Comparison of ENCODE assay signal across 9 cellular contexts in the genomic region with DNA sequence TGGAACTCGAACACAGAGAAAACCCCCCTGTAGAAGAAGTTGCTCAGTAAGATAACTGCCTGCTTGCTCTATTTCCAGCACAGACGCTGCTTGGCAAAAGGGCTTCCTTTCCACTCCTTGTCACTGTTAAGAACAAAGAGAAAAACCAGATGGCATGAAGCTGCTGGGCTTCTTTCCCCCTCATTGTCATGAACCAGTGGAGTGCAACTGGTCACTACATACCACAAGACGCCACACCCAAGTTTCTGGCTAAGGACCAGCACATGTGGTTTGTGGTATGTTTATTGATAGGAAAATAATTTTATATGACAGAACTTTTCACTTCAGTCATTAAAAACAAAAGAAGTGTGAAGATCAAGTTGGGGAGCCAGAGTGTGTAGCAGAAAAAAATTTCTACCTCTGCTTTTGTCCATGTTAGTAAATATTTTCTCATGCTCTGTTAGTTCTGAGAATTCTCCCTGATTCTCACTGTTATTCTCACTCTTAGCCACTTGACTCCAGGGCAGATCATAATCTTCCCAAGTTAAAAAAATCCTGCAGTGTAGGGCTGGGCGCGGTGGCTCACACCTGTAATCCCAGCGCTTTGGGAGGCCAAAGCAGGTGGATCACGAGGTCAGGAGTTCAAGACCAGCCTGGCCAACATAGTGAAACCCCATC. TPM values are rescaled to one million over a fixed set of nuclear protein-coding genes. Genes with fewer than 3 reads are reported as not detected.
A peak's percentile ranks its signal among the peaks of the same experiment; 100 is the strongest.
DNase-seq lines count a peak whose midpoint lies in the region; ATAC-seq, FAIRE-seq and TF ChIP-seq lines count a peak whose summit lies in the region.
"Had no signal": no experiment of that assay in that cellular context is flagged by ENCODE, and none has a peak within 500 bp of the region (broad histone marks: within the 10 kb centered on the region; RNA-seq: fewer than 3 reads in every experiment).

No MANE protein-coding gene starts in this region.

- DNase-seq in CD4-positive, CD25-positive, alpha-beta regulatory T cell: no peak
- peak; percentile 51 for DNase-seq in M059J (ENCODE audit: low read depth)
- DNase-seq in endothelial cell (ENCODE audit: low spot score): no peak
- DNase-seq in myocyte (ENCODE audit: low read depth): peak; percentile 96
- DNase-seq in NCI-H510A (lab: John Stamatoyannopoulos, UW): no peak
- no peak for DNase-seq in CD8-positive, alpha-beta memory T cell
- DNase-seq in GM19239 (ENCODE audit: insufficient read length, low spot score): no peak

- peak overlapping the region in 2 of 3 donors; percentile 42 to 45 for H3K27ac Mint-ChIP-seq in CD4-positive, CD25-positive, alpha-beta regulatory T cell
- peak overlapping the region; percentile 88 for H3K27ac Mint-ChIP-seq in endothelial cell (ENCODE audit: unreplicated experiment)
- peak overlapping the region in 2 of 8 donors; percentile 29 to 32 for H3K27ac Mint-ChIP-seq in CD8-positive, alpha-beta memory T cell

- POLR2A ChIA-PET in CD8-positive, alpha-beta memory T cell (lab: Charles Lee): no interaction called here

- peaks cover 32% of the 10 kb centered on the region for H3K36me3 ChIP-seq in CD4-positive, CD25-positive, alpha-beta regulatory T cell (ENCODE audit: control insufficient read depth, insufficient read depth, low read length)
- peaks cover 10% of the 10 kb centered on the region for H3K36me3 ChIP-seq in CD8-positive, alpha-beta memory T cell (ENCODE audit: insufficient read depth, low read length)

- TF ChIP-seq CTCF in endothelial cell (IDR thresholded peaks at IDR 0.05; ENCODE audit: unreplicated experiment): no peak

- CTCF ChIA-PET in CD8-positive, alpha-beta memory T cell (lab: Charles Lee): interaction anchor here (0.7 to 1.3 kb wide), 2 partner anchors 21 to 118 kb away, joined by 3 to 4 read pairs; no protein-coding TSS in a partner anchor

- H3K27me3 ChIP-seq in CD4-positive, CD25-positive, alpha-beta regulatory T cell (ENCODE audit: control insufficient read depth, insufficient read depth, low read length): no peaks in the 10 kb centered on the region
- H3K27me3 ChIP-seq in CD8-positive, alpha-beta memory T cell (ENCODE audit: insufficient read depth, low read length, poor library complexity, severe bottlenecking): no peaks in the 10 kb centered on the region
- H3K27me3 ChIP-seq: neutrophil had no signal

- H3K4me1 ChIP-seq in CD4-positive, CD25-positive, alpha-beta regulatory T cell (ENCODE audit: control insufficient read depth, insufficient read depth, low read length, poor library complexity, severe bottlenecking): no peaks in the 10 kb centered on the region
- H3K4me1 ChIP-seq in CD8-positive, alpha-beta memory T cell (ENCODE audit: insufficient read depth, low read length): no peaks in the 10 kb centered on the region

- no peaks in the 10 kb centered on the region for H3K27me3 Mint-ChIP-seq in CD4-positive, CD25-positive, alpha-beta regulatory T cell
- peaks cover 5% of the 10 kb centered on the region for H3K27me3 Mint-ChIP-seq in endothelial cell (ENCODE audit: unreplicated experiment)
- no peaks in the 10 kb centered on the region for H3K27me3 Mint-ChIP-seq in CD8-positive, alpha-beta memory T cell

- no peak for FAIRE-seq in GM19239 (lab: Jason Lieb, UNC)

- H3K36me3 Mint-ChIP-seq in CD4-positive, CD25-positive, alpha-beta regulatory T cell: peaks cover 8% of the 10 kb centered on the region
- H3K36me3 Mint-ChIP-seq in endothelial cell (ENCODE audit: low read depth, unreplicated experiment): peaks cover 19% of the 10 kb centered on the region
- H3K36me3 Mint-ChIP-seq in CD8-positive, alpha-beta memory T cell: peaks cover 0 to 46% (median 6%) of the 10 kb centered on the region in 3 donors

- ATAC-seq in CD4-positive, CD25-positive, alpha-beta regulatory T cell (ENCODE audit: low read depth in 2 of 2): no peak
- ATAC-seq in HG03469 (IDR thresholded peaks at IDR 0.05; ENCODE audit: unreplicated experiment): no peak

- no peak overlapping the region for H3K4me3 Mint-ChIP-seq in CD4-positive, CD25-positive, alpha-beta regulatory T cell
- H3K4me3 Mint-ChIP-seq in endothelial cell (ENCODE audit: unreplicated experiment): peak overlapping the region; percentile 29
- no peak overlapping the region for H3K4me3 Mint-ChIP-seq in CD8-positive, alpha-beta memory T cell

- H3K9me3 Mint-ChIP-seq in CD4-positive, CD25-positive, alpha-beta regulatory T cell: no peaks in the 10 kb centered on the region
- H3K9me3 Mint-ChIP-seq in endothelial cell (ENCODE audit: unreplicated experiment): no peaks in the 10 kb centered on the region
- no peaks in the 10 kb centered on the region for H3K9me3 Mint-ChIP-seq in CD8-positive, alpha-beta memory T cell

- no peak overlapping the region for H3K4me3 ChIP-seq in CD4-positive, CD25-positive, alpha-beta regulatory T cell (ENCODE audit: low read depth, low read length)
- no peak overlapping the region for H3K4me3 ChIP-seq in CD8-positive, alpha-beta memory T cell (ENCODE audit: low read length)

- no peaks in the 10 kb centered on the region for H3K9me3 ChIP-seq in CD4-positive, CD25-positive, alpha-beta regulatory T cell (ENCODE audit: control insufficient read depth in 2 of 2, low read length in 2 of 2)
- no peaks in the 10 kb centered on the region for H3K9me3 ChIP-seq in CD8-positive, alpha-beta memory T cell (ENCODE audit: low read length)
- H3K9me3 ChIP-seq: neutrophil had no signal

- peaks cover 6 to 23% (median 18%) of the 10 kb centered on the region in 4 donors for H3K4me1 Mint-ChIP-seq in CD4-positive, CD25-positive, alpha-beta regulatory T cell
- peaks cover 52% of the 10 kb centered on the region for H3K4me1 Mint-ChIP-seq in endothelial cell (ENCODE audit: unreplicated experiment)
- peaks cover 17 to 42% (median 23%) of the 10 kb centered on the region in 3 donors for H3K4me1 Mint-ChIP-seq in CD8-positive, alpha-beta memory T cell

- no peak overlapping the region for H3K27ac ChIP-seq in CD4-positive, CD25-positive, alpha-beta regulatory T cell (ENCODE audit: insufficient read depth, low read length, poor library complexity, severe bottlenecking)
- H3K27ac ChIP-seq in CD8-positive, alpha-beta memory T cell (ENCODE audit: low read depth, low read length): no peak overlapping the region
- H3K27ac ChIP-seq: neutrophil had no signal

RNA-seq across cellular contexts. Expression of a gene that starts 37.9 kb away (rescaled TPM):
- 289 TPM for total RNA-seq in CD4-positive, CD25-positive, alpha-beta regulatory T cell
- 10 to 100 TPM; 58.4 to 79.7 (median 75.0) TPM for polyA plus RNA-seq in CD4-positive, CD25-positive, alpha-beta regulatory T cell
- 60.7 and 81.1 TPM in 2 replicates for total RNA-seq in M059J (2014; rRNA removed; shearing (Covaris generic))
- total RNA-seq in endothelial cell (ENCODE audit: unreplicated experiment): 81.7 TPM
- total RNA-seq in myocyte: 74.0 and 76.0 TPM in 2 replicates
- polyA plus RNA-seq in myocyte (2012): 59.6 TPM
- 100 to 1,000 TPM in 1 of 2 experiments, 10 to 100 TPM in 1; 96.8 to 101 TPM for total RNA-seq in CD8-positive, alpha-beta memory T cell
- polyA plus RNA-seq in CD8-positive, alpha-beta memory T cell: 84.7 TPM

RNA-seq across cellular contexts. Expression of a gene that starts 42.3 kb away (rescaled TPM):
- 22.3 TPM for total RNA-seq in CD4-positive, CD25-positive, alpha-beta regulatory T cell
- 10 to 100 TPM; 22.2 to 30.2 (median 26.8) TPM for polyA plus RNA-seq in CD4-positive, CD25-positive, alpha-beta regulatory T cell
- total RNA-seq in M059J (2014; rRNA removed; shearing (Covaris generic)): 4.7 and 9.8 TPM in 2 replicates
- total RNA-seq in endothelial cell (ENCODE audit: unreplicated experiment) (71.0 TPM), myocyte (8.5 and 9.5 TPM in 2 replicates)
- polyA plus RNA-seq in myocyte (2012): 32.8 TPM
- total RNA-seq in CD8-positive, alpha-beta memory T cell: 10 to 100 TPM; 50.9 to 52.0 TPM
- polyA plus RNA-seq in CD8-positive, alpha-beta memory T cell: 29.9 TPM

Comparison
In these comparisons a context has a peak if more than half of its experiments do, and no peak if none do; other contexts are left out.
1. DNase-seq: peak in M059J (single experiment) and myocyte (single experiment); none in CD4-positive, CD25-positive, alpha-beta regulatory T cell (0 of 3), endothelial cell (single experiment), NCI-H510A (single experiment), CD8-positive, alpha-beta memory T cell (0 of 5) and GM19239 (single experiment).